1 cellular context compared by ENCODE assay signal in the genomic region with DNA sequence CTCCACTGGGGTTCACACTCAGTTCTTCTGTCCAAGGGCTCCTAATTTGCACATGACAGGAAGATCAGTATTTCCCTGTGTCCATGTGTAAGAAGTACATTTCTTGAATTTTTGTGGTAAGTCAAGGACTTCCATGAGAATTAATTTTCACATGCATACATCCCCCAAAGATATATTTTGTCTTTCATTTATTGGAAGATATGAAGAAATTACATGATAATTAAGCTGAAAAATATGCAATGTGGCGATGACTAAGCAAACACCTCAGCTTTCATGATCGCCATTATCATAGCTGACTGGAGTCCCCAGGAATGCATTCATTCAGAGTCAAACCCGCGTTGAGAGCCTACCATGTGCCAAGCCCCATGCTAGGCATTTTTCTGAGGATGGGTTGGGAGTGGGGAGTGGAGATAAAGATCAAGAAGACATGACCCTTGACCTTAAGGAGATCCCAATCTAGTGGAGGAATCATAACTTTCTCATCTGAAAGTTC.
TF ChIP-seq lines count a peak whose summit lies in the region.

No MANE protein-coding gene starts in this region.

TF ChIP-seq in Ishikawa, 13 proteins besides CTCF, POLR2A, EP300 and RAD21:
- TF ChIP-seq TCF12 (IDR thresholded peaks at IDR 0.05; ENCODE audit: low read depth) (no peak), TEAD4 (IDR thresholded peaks at IDR 0.05) (peak; percentile 40; the same call in 1 of the 2 replicates)
TF ChIP-seq in Ishikawa: peak in this region for 1.
